8 cellular contexts compared by ENCODE assay signal in the genomic region with DNA sequence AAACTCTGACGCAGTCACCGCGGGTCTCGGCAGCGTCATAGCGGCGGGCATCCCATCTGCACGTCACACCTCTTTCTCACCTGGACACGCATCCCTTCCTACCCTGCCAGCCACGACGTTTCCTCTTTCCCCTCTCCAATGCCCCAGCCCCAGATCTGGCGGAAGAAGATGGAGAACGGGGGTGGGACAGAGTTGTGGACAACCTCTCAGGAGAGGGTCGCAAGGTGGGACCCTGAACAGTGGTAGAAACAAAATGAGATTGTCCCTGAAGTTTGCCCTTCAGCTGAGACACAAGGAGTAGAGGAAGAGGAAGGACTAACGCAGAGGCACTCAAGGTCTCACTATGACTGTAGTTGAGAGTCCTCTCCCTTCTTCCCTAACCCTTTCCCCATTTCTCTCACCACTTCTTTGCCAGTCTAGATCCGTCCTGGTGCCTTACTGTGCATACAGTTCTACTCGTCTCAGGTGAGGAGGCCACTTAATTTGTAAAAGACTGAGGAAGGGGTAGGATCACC. TPM values are rescaled to one million over a fixed set of nuclear protein-coding genes. Genes with fewer than 3 reads are reported as not detected.
A peak's percentile ranks its signal among the peaks of the same experiment; 100 is the strongest.
DNase-seq lines count a peak whose midpoint lies in the region; TF ChIP-seq lines count a peak whose summit lies in the region.

No MANE protein-coding gene starts in this region.

- peak overlapping the region; percentile 92 for H3K27ac ChIP-seq in VCaP
- H3K27ac ChIP-seq in left ventricle myocardium inferior (replicated peaks): peak overlapping the region; percentile 98
- H3K27ac ChIP-seq in skeletal muscle tissue (ENCODE audit: low read depth, low read length): peak overlapping the region; percentile 92

- DNase-seq in NCI-H2029 treated with DMSO at 0.1 percent for 48 hours (lab: John Stamatoyannopoulos, UW) (peak; percentile 26), NCI-H2029 (lab: John Stamatoyannopoulos, UW) (no peak), left ventricle myocardium inferior (no peak), hepatic stellate cell (ENCODE audit: low spot score) (no peak), KG1 (lab: John Stamatoyannopoulos, UW) (no peak)
- no peak for DNase-seq in stimulated activated CD4-positive, alpha-beta T cell treated with anti-CD3 and anti-CD28 coated beads, Interleukin-4, amount 100 ng/mL, for 24 hours

- peaks cover 31% of the 10 kb centered on the region for H3K36me3 ChIP-seq in left ventricle myocardium inferior
- H3K36me3 ChIP-seq in skeletal muscle tissue (ENCODE audit: control insufficient read depth in 3 of 3, insufficient read depth in 3 of 3, low read length in 3 of 3): peaks cover 23 to 28% (median 26%) of the 10 kb centered on the region in 3 donors

- H3K27me3 ChIP-seq in left ventricle myocardium inferior (ENCODE audit: low read depth) (no peaks in the 10 kb centered on the region), skeletal muscle tissue (ENCODE audit: control insufficient read depth in 3 of 3, insufficient read depth in 3 of 3, low read length in 3 of 3) (no peaks in the 10 kb centered on the region)

- TF ChIP-seq CTCF in VCaP (conservative IDR thresholded peaks at IDR 0.05) (no peak), left ventricle myocardium inferior (IDR thresholded peaks at IDR 0.05; ENCODE audit: borderline replicate concordance) (no peak)

- intact Hi-C loops in left ventricle myocardium inferior (cut with micrococcal nuclease): no loop called here

- peak overlapping the region; percentile 91 to 95 (median 95) for H3K9ac ChIP-seq in skeletal muscle tissue (ENCODE audit: low read depth in 1 of 3, low read length in 3 of 3)

- H3K4me1 ChIP-seq in left ventricle myocardium inferior (peaks cover 53% of the 10 kb centered on the region), skeletal muscle tissue (ENCODE audit: control insufficient read depth in 3 of 3, insufficient read depth in 3 of 3, low read length in 3 of 3) (peaks cover 9 to 23% (median 23%) of the 10 kb centered on the region in 3 donors)

- no peaks in the 10 kb centered on the region for H3K9me3 ChIP-seq in left ventricle myocardium inferior (replicated peaks)
- H3K9me3 ChIP-seq in skeletal muscle tissue (ENCODE audit: control insufficient read depth in 3 of 3, low read length in 3 of 3): no peaks in the 10 kb centered on the region

- peak overlapping the region; percentile 91 for H3K4me3 ChIP-seq in left ventricle myocardium inferior
- peak overlapping the region; percentile 82 to 94 (median 94) for H3K4me3 ChIP-seq in skeletal muscle tissue (ENCODE audit: low read length in 3 of 3)

RNA-seq across cellular contexts. Expression of a gene that starts 0.6 kb away (rescaled TPM):
- 7.7 TPM for total RNA-seq in left ventricle myocardium inferior
- total RNA-seq in skeletal muscle tissue: 5.2 TPM

RNA-seq across cellular contexts. Expression of a gene that starts 17.7 kb away (rescaled TPM):
- total RNA-seq in left ventricle myocardium inferior (25.7 TPM), skeletal muscle tissue (7.8 TPM)
